1 cellular context compared by ENCODE assay signal in the genomic region with DNA sequence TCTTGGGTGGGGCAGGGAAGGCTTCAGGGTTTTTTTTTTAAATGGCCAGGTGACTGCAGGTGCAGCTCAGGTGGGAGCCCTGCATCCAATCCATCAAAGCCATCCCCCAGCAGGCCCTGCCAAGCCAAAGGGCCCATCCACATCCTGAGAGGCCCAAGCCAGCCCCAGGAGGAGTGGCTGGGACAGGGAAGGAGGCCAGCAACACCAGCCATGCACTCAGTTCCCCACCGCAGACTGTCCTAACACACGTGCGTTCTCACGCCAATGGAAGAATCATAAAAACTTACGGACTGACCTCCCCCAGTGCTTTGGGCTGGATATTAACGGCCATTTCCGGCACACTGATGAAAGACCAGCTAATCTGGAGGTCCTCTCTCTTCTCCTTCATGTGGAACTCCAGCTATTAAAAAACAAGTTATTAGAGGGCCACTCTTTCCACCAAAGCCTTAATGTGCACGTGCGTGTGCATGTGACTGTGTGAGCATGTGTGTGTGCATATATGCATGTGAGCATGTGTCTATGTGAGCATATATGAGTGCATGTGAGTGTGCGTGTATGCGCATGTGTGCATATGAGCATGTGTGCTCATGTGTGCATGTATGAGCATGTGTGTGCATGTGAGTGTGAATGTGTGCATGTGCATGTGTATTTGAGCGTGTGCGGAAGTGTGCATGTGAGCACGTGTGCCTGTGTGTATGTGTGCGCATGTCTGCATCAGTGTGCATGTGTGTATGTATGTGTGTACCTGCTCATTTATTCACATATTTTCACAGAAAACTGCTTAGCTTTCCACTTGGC.
TF ChIP-seq lines count a peak whose summit lies in the region.

No MANE protein-coding gene starts in this region.

TF ChIP-seq in H1, 55 proteins besides CTCF, POLR2A, EP300 and RAD21:
- TF ChIP-seq POLR2AphosphoS5 (IDR thresholded peaks at IDR 0.05; ENCODE audit: low read depth, low read length) (no peak), BACH1 (IDR thresholded peaks at IDR 0.05; ENCODE audit: low read length) (no peak), KDM4A (IDR thresholded peaks at IDR 0.05; ENCODE audit: low read depth, low read length, severe bottlenecking) (no peak), JUN (IDR thresholded peaks at IDR 0.05; ENCODE audit: low read depth, low read length) (no peak), TAF7 (optimal IDR thresholded peaks at IDR 0.05; ENCODE audit: borderline replicate concordance, low read depth, low read length) (no peak), SUZ12 (IDR thresholded peaks at IDR 0.05; ENCODE audit: low read length) (no peak), RXRA (IDR thresholded peaks at IDR 0.05; ENCODE audit: insufficient read depth, low read depth, low read length) (no peak), CHD1 (IDR thresholded peaks at IDR 0.05; ENCODE audit: low read depth, low read length) (no peak), ZNF274 (IDR thresholded peaks at IDR 0.05; ENCODE audit: borderline replicate concordance, extremely low read depth, low read length) (no peak)
- TF ChIP-seq, protein P1, sequence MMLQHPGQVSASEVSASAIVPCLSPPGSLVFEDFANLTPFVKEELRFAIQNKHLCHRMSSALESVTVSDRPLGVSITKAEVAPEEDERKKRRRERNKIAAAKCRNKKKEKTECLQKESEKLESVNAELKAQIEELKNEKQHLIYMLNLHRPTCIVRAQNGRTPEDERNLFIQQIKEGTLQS (IDR thresholded peaks at IDR 0.05; ENCODE audit: insufficient read depth, low read depth, low read length): no peak
- TF ChIP-seq, protein P2, sequence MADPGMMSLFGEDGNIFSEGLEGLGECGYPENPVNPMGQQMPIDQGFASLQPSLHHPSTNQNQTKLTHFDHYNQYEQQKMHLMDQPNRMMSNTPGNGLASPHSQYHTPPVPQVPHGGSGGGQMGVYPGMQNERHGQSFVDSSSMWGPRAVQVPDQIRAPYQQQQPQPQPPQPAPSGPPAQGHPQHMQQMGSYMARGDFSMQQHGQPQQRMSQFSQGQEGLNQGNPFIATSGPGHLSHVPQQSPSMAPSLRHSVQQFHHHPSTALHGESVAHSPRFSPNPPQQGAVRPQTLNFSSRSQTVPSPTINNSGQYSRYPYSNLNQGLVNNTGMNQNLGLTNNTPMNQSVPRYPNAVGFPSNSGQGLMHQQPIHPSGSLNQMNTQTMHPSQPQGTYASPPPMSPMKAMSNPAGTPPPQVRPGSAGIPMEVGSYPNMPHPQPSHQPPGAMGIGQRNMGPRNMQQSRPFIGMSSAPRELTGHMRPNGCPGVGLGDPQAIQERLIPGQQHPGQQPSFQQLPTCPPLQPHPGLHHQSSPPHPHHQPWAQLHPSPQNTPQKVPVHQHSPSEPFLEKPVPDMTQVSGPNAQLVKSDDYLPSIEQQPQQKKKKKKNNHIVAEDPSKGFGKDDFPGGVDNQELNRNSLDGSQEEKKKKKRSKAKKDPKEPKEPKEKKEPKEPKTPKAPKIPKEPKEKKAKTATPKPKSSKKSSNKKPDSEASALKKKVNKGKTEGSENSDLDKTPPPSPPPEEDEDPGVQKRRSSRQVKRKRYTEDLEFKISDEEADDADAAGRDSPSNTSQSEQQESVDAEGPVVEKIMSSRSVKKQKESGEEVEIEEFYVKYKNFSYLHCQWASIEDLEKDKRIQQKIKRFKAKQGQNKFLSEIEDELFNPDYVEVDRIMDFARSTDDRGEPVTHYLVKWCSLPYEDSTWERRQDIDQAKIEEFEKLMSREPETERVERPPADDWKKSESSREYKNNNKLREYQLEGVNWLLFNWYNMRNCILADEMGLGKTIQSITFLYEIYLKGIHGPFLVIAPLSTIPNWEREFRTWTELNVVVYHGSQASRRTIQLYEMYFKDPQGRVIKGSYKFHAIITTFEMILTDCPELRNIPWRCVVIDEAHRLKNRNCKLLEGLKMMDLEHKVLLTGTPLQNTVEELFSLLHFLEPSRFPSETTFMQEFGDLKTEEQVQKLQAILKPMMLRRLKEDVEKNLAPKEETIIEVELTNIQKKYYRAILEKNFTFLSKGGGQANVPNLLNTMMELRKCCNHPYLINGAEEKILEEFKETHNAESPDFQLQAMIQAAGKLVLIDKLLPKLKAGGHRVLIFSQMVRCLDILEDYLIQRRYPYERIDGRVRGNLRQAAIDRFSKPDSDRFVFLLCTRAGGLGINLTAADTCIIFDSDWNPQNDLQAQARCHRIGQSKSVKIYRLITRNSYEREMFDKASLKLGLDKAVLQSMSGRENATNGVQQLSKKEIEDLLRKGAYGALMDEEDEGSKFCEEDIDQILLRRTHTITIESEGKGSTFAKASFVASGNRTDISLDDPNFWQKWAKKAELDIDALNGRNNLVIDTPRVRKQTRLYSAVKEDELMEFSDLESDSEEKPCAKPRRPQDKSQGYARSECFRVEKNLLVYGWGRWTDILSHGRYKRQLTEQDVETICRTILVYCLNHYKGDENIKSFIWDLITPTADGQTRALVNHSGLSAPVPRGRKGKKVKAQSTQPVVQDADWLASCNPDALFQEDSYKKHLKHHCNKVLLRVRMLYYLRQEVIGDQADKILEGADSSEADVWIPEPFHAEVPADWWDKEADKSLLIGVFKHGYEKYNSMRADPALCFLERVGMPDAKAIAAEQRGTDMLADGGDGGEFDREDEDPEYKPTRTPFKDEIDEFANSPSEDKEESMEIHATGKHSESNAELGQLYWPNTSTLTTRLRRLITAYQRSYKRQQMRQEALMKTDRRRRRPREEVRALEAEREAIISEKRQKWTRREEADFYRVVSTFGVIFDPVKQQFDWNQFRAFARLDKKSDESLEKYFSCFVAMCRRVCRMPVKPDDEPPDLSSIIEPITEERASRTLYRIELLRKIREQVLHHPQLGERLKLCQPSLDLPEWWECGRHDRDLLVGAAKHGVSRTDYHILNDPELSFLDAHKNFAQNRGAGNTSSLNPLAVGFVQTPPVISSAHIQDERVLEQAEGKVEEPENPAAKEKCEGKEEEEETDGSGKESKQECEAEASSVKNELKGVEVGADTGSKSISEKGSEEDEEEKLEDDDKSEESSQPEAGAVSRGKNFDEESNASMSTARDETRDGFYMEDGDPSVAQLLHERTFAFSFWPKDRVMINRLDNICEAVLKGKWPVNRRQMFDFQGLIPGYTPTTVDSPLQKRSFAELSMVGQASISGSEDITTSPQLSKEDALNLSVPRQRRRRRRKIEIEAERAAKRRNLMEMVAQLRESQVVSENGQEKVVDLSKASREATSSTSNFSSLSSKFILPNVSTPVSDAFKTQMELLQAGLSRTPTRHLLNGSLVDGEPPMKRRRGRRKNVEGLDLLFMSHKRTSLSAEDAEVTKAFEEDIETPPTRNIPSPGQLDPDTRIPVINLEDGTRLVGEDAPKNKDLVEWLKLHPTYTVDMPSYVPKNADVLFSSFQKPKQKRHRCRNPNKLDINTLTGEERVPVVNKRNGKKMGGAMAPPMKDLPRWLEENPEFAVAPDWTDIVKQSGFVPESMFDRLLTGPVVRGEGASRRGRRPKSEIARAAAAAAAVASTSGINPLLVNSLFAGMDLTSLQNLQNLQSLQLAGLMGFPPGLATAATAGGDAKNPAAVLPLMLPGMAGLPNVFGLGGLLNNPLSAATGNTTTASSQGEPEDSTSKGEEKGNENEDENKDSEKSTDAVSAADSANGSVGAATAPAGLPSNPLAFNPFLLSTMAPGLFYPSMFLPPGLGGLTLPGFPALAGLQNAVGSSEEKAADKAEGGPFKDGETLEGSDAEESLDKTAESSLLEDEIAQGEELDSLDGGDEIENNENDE (IDR thresholded peaks at IDR 0.05; ENCODE audit: insufficient replicate concordance, low read length): no peak
TF ChIP-seq in H1: peak in this region for 0.
